Comparison of ENCODE assay signal across 26 cellular contexts in genomic region chr1:94336991-94337390, GRCh38.
"Had no signal": no experiment of that assay in that cellular context is flagged by ENCODE, and none has a peak within 500 bp of the region (broad histone marks: within the 10 kb centered on the region; RNA-seq: fewer than 3 reads in every experiment).

No MANE protein-coding gene starts in this region.

- H3K79me2 ChIP-seq: parathyroid adenoma had no signal

- H3K4me2 ChIP-seq: smooth muscle cell had no signal

- H2AFZ ChIP-seq: parathyroid adenoma had no signal

- H3K9me3 ChIP-seq: esophagus muscularis mucosa, heart right ventricle, left lung, mucosa of descending colon, neutrophil, right atrium auricular region, testis, tibial artery, upper lobe of right lung, uterus had no signal

- H3K27ac ChIP-seq: coronary artery, esophagus muscularis mucosa, heart right ventricle, left lung, neutrophil, parathyroid adenoma, right atrium auricular region, testis, tibial artery, upper lobe of right lung, uterus had no signal

- DNase-seq: effector memory CD8-positive, alpha-beta T cell; foreskin melanocyte; glutamatergic neuron; heart right ventricle; hippocampal formation; left cardiac atrium; left lung; mesenchymal stem cell; mucosa of descending colon; naive B cell; stimulated activated CD4-positive, alpha-beta T cell treated with anti-CD3 and anti-CD28 coated beads, Interleukin-12 subunit alpha, Interleukin-12 subunit beta, amount 100 ng/mL, for 4 hours; stimulated activated CD4-positive, alpha-beta T cell treated with anti-CD3 and anti-CD28 coated beads, Interleukin-4, amount 100 ng/mL, for 4 hours; stimulated activated naive CD8-positive, alpha-beta T cell treated with anti-CD3 and anti-CD28 coated beads, Interleukin-15, Interleukin-2, amounts not matched to agents 100 U/mL and 50 U/mL, for 24 hours; substantia nigra; testis; tibial artery; upper lobe of right lung; uterus had no signal

- H3K36me3 ChIP-seq: esophagus muscularis mucosa, heart right ventricle, left lung, neutrophil, right atrium auricular region, tibial artery, upper lobe of right lung, uterus had no signal

- H3K27me3 ChIP-seq: esophagus muscularis mucosa, heart right ventricle, left lung, neutrophil, right atrium auricular region, testis, tibial artery, upper lobe of right lung, uterus had no signal

- H3K4me1 ChIP-seq: parathyroid adenoma, uterus had no signal

- FAIRE-seq: endometrium, islet of Langerhans had no signal

- H3K4me3 ChIP-seq: coronary artery, esophagus muscularis mucosa, heart right ventricle, left lung, mucosa of descending colon, right atrium auricular region, smooth muscle cell, testis, tibial artery, upper lobe of right lung, uterus had no signal
